8 cellular contexts compared by ENCODE assay signal in genomic region chr3:179037361-179037760, GRCh38. TPM values are rescaled to one million over a fixed set of nuclear protein-coding genes. Genes with fewer than 3 reads are reported as not detected.
DNase-seq lines count a peak whose midpoint lies in the region; ATAC-seq and TF ChIP-seq lines count a peak whose summit lies in the region.

No MANE protein-coding gene starts in this region.

- ATAC-seq in activated naive CD4-positive, alpha-beta T cell treated with anti-CD3 and anti-CD28 coated beads, Interleukin-2, amount 50 U/mL, for 72 hours: peak; percentile 98
- ATAC-seq in GM18498 (IDR thresholded peaks at IDR 0.05; ENCODE audit: unreplicated experiment) (no peak), HG02610 (IDR thresholded peaks at IDR 0.05; ENCODE audit: unreplicated experiment) (no peak)

- no peak for TF ChIP-seq CTCF in AG09309 (IDR thresholded peaks at IDR 0.05; ENCODE audit: control insufficient read depth, insufficient read depth, low read depth, low read length, missing control alignments)
- TF ChIP-seq CTCF in hepatocyte (IDR thresholded peaks at IDR 0.05; ENCODE audit: poor library complexity): no peak

- H2AFZ ChIP-seq in hepatocyte: no peak overlapping the region

- DNase-seq in AG09309 (ENCODE audit: low read depth) (peak; percentile 86), SJSA1 (ENCODE audit: low read depth in 1 of 2, low spot score in 2 of 2) (peak; percentile 79 to 91), hepatocyte (ENCODE audit: low spot score) (peak; percentile 39), NCI-H446 treated with DMSO at 0.1 percent for 48 hours (lab: John Stamatoyannopoulos, UW) (no peak)
- peak in 1 of 2 donors; percentile 59 for DNase-seq in activated naive CD4-positive, alpha-beta T cell treated with anti-CD3 and anti-CD28 coated beads, Interleukin-2, amount 50 U/mL, for 72 hours (ENCODE audit: low spot score in 2 of 2)
- DNase-seq in stimulated activated CD4-positive, alpha-beta T cell treated with anti-CD3 and anti-CD28 coated beads, TNF-alpha, amount 100 ng/mL, for 1 hour (ENCODE audit: low read depth in 3 of 3, low spot score in 1 of 3): peak; percentile 9 to 32 (median 27)

- H3K9me3 Mint-ChIP-seq in activated naive CD4-positive, alpha-beta T cell treated with anti-CD3 and anti-CD28 coated beads, Interleukin-2, amount 50 U/mL, for 72 hours: peaks cover 7 to 11% of the 10 kb centered on the region in 2 donors

- H3K4me3 ChIP-seq in AG09309 (ENCODE audit: control insufficient read depth, low read depth, low read length) (no peak overlapping the region), SJSA1 (no peak overlapping the region), hepatocyte (no peak overlapping the region)

- H3K36me3 ChIP-seq in SJSA1 (peaks cover 17% of the 10 kb centered on the region), hepatocyte (replicated peaks; ENCODE audit: insufficient read depth, low read depth) (no peaks in the 10 kb centered on the region)

- H3K79me2 ChIP-seq in hepatocyte: peaks cover 44% of the 10 kb centered on the region

- H3K27ac Mint-ChIP-seq in activated naive CD4-positive, alpha-beta T cell treated with anti-CD3 and anti-CD28 coated beads, Interleukin-2, amount 50 U/mL, for 72 hours: peak overlapping the region; percentile 1 to 78

- H3K9me3 ChIP-seq in SJSA1 (replicated peaks): no peaks in the 10 kb centered on the region
- no peaks in the 10 kb centered on the region for H3K9me3 ChIP-seq in hepatocyte (ENCODE audit: low read depth)

- peaks cover 64% of the 10 kb centered on the region for H3K4me1 ChIP-seq in SJSA1 (replicated peaks)
- no peaks in the 10 kb centered on the region for H3K4me1 ChIP-seq in hepatocyte (ENCODE audit: insufficient read depth)

- peak overlapping the region; percentile 76 for H3K27ac ChIP-seq in SJSA1
- H3K27ac ChIP-seq in hepatocyte: peak overlapping the region; percentile 34

- WGBS in hepatocyte (ENCODE audit: low lambda C conversion rate, missing lambda C conversion rate): 84% methylated on average over 10 of the region's 10 CpGs

- no peaks in the 10 kb centered on the region for H4K20me1 ChIP-seq in hepatocyte (ENCODE audit: insufficient read depth, poor library complexity, severe bottlenecking)

- peaks cover 22 to 26% of the 10 kb centered on the region in 2 donors for H3K36me3 Mint-ChIP-seq in activated naive CD4-positive, alpha-beta T cell treated with anti-CD3 and anti-CD28 coated beads, Interleukin-2, amount 50 U/mL, for 72 hours

- H3K27me3 ChIP-seq in SJSA1 (replicated peaks): no peaks in the 10 kb centered on the region
- H3K27me3 ChIP-seq in hepatocyte: no peaks in the 10 kb centered on the region

- H3K4me2 ChIP-seq in hepatocyte: no peak overlapping the region

- no peaks in the 10 kb centered on the region for H3K9me2 ChIP-seq in hepatocyte (replicated peaks; ENCODE audit: insufficient read depth)

RNA-seq across cellular contexts. Expression of gene ZMAT3, which starts 34.2 kb away (rescaled TPM):
- 8.4 and 13.1 TPM in 2 replicates for total RNA-seq in SJSA1 (2014; rRNA removed; shearing (Covaris generic))
- 10 to 100 TPM; 11.1 to 83.2 TPM for total RNA-seq in activated naive CD4-positive, alpha-beta T cell treated with anti-CD3 and anti-CD28 coated beads, Interleukin-2, amount 50 U/mL, for 72 hours
- total RNA-seq in hepatocyte: 21.4 and 24.0 TPM in 2 replicates
- 17.9 and 18.8 TPM in 2 replicates for polyA plus RNA-seq in hepatocyte

Comparison
In these comparisons a context has a peak if more than half of its experiments do, and no peak if none do; other contexts are left out.
1. ATAC-seq: peak in activated naive CD4-positive, alpha-beta T cell treated with anti-CD3 and anti-CD28 coated beads, Interleukin-2, amount 50 U/mL, for 72 hours (2 of 2); none in GM18498 (single experiment) and HG02610 (single experiment).